6 cellular contexts compared by ENCODE assay signal in genomic region chr11:62592216-62592815, GRCh38. TPM values are rescaled to one million over a fixed set of nuclear protein-coding genes. Genes with fewer than 3 reads are reported as not detected.
DNase-seq lines count a peak whose midpoint lies in the region; ATAC-seq and TF ChIP-seq lines count a peak whose summit lies in the region.

No MANE protein-coding gene starts in this region.

- H4K8ac ChIP-seq in H9 (replicated peaks; ENCODE audit: insufficient read length, low read depth, low read length): no peak overlapping the region

- H2BK12ac ChIP-seq in H9 (ENCODE audit: insufficient read length, low read depth, low read length): no peak overlapping the region

- H3K27ac ChIP-seq in H9 (ENCODE audit: insufficient read length, low read depth, low read length) (no peak overlapping the region), adipose tissue (ENCODE audit: low read depth, low read length) (peak overlapping the region; percentile 91)

- H3K36me3 Mint-ChIP-seq in H9 (ENCODE audit: insufficient read depth in 1 of 3, low read depth in 3 of 3): peaks cover 30 to 66% (median 56%) of the 10 kb centered on the region in 3 experiments

- H3K4me1 ChIP-seq in H9 (ENCODE audit: insufficient read depth, low read length): no peaks in the 10 kb centered on the region; the same call in 1 of the 2 replicates
- peaks cover 22% of the 10 kb centered on the region for H3K4me1 ChIP-seq in mucosa of stomach (ENCODE audit: control insufficient read depth, insufficient read depth, low read length)

- no peak overlapping the region for H4K91ac ChIP-seq in H9 (ENCODE audit: insufficient read length, low read depth, low read length)

- peaks cover 16% of the 10 kb centered on the region for H3K36me3 ChIP-seq in mucosa of stomach (ENCODE audit: control insufficient read depth, insufficient read depth, low read length)

- WGBS in H9 (ENCODE audit: extremely low coverage, insufficient read length, low lambda C conversion rate): no CpG with 5 or more reads among the region's 11 CpGs
- WGBS in adipose tissue, 3 donors: 10 to 19% (median 17%) methylated on average over 11 of the region's 11 CpGs

- TF ChIP-seq CTCF in H9 (conservative IDR thresholded peaks at IDR 0.05): no peak

- H3K23ac ChIP-seq in H9 (ENCODE audit: insufficient read length, low read depth, low read length): no peak overlapping the region

- no peak overlapping the region for H4K5ac ChIP-seq in H9 (ENCODE audit: insufficient read length, low read depth, low read length)

- no peaks in the 10 kb centered on the region for H3K79me2 ChIP-seq in H9 (ENCODE audit: insufficient read depth, low read length)

- no peak overlapping the region for H2BK120ac ChIP-seq in H9 (ENCODE audit: low read depth, low read length, poor library complexity, severe bottlenecking)

- H3K4me3 Mint-ChIP-seq in H9: peak overlapping the region; percentile 94 to 96

- H3K9ac ChIP-seq in H9 (ENCODE audit: extremely low read depth, insufficient read length, low read length) (peak overlapping the region; percentile 27), mucosa of stomach (ENCODE audit: low read length) (peak overlapping the region; percentile 87)

- no peaks in the 10 kb centered on the region for H3K27me3 ChIP-seq in H9 (ENCODE audit: insufficient read depth, low read length)
- no peaks in the 10 kb centered on the region for H3K27me3 ChIP-seq in mucosa of stomach (ENCODE audit: control insufficient read depth, insufficient read depth, low read length)

- ATAC-seq in HG03342 (IDR thresholded peaks at IDR 0.05; ENCODE audit: unreplicated experiment) (no peak), GM18858 (IDR thresholded peaks at IDR 0.05; ENCODE audit: unreplicated experiment) (no peak)

- H2AFZ ChIP-seq in H9 (ENCODE audit: low read length): no peak overlapping the region

- no peaks in the 10 kb centered on the region for H4K20me1 ChIP-seq in H9 (ENCODE audit: control insufficient read depth, insufficient read depth, insufficient read length)

- no peak overlapping the region for H2BK15ac ChIP-seq in H9 (ENCODE audit: low read depth, low read length)

- no peaks in the 10 kb centered on the region for H3K79me1 ChIP-seq in H9 (ENCODE audit: insufficient read depth, low read depth, low read length, poor library complexity, severe bottlenecking)

- H3K14ac ChIP-seq in H9 (ENCODE audit: insufficient read depth, low read length): peak overlapping the region; percentile 41; the same call in 1 of the 2 replicates

- H3K18ac ChIP-seq in H9 (ENCODE audit: insufficient read length, low read depth, low read length): no peak overlapping the region

- H3K4me1 Mint-ChIP-seq in H9: peaks cover 21 to 25% of the 10 kb centered on the region in 2 experiments

- H3T11ph ChIP-seq in H9 (ENCODE audit: low read length): no peak overlapping the region

- H3K27ac Mint-ChIP-seq in H9: peak overlapping the region; percentile 93 to 96 (median 96); a peak in 4 of 7 replicates

- no peak for DNase-seq in H9
- DNase-seq in GM19238 (ENCODE audit: insufficient read length, low spot score): no peak

- H3K9me3 ChIP-seq in H9 (ENCODE audit: control insufficient read depth, low read depth, low read length): no peaks in the 10 kb centered on the region
- no peaks in the 10 kb centered on the region for H3K9me3 ChIP-seq in mucosa of stomach (ENCODE audit: control insufficient read depth, low read length)

- no peak overlapping the region for H3K56ac ChIP-seq in H9 (ENCODE audit: insufficient read length, low read depth, low read length)

- no peak overlapping the region for H3K4ac ChIP-seq in H9 (ENCODE audit: low read depth, low read length)

- no peak overlapping the region for H2BK5ac ChIP-seq in H9 (ENCODE audit: insufficient read length, low read length)

- no peak overlapping the region for H2AK5ac ChIP-seq in H9 (ENCODE audit: insufficient read length, low read length)

- H3K27me3 Mint-ChIP-seq in H9 (ENCODE audit: low read depth): no peaks in the 10 kb centered on the region

- H3K4me2 ChIP-seq in H9 (ENCODE audit: insufficient read depth, insufficient read length, low read length): peak overlapping the region; percentile 70

- no peak overlapping the region for H2BK20ac ChIP-seq in H9 (ENCODE audit: low read depth, low read length, poor library complexity, severe bottlenecking)

- H3K9me3 Mint-ChIP-seq in H9: no peaks in the 10 kb centered on the region

- H3K4me3 ChIP-seq in mucosa of stomach (ENCODE audit: low read length): peak overlapping the region; percentile 56

- H3K23me2 ChIP-seq in H9 (ENCODE audit: insufficient read length, low read depth, low read length, poor library complexity, severe bottlenecking): peaks cover 5% of the 10 kb centered on the region

RNA-seq across cellular contexts. Expression of gene TUT1, which starts 1.0 kb away (rescaled TPM):
- total RNA-seq in H9 (2021): 20.7 and 24.9 TPM in 2 replicates
- polyA plus RNA-seq in adipose tissue: 10 to 100 TPM; 15.8 to 16.2 (median 15.9) TPM

RNA-seq across cellular contexts. Expression of gene MTA2, which starts 9.3 kb away (rescaled TPM):
- total RNA-seq in H9 (2021): 143 and 149 TPM in 2 replicates
- 10 to 100 TPM; 17.3 to 72.4 (median 48.1) TPM for polyA plus RNA-seq in adipose tissue

RNA-seq across cellular contexts. Expression of gene EEF1G, which starts 18.6 kb away (rescaled TPM):
- 1,790 and 1,800 TPM in 2 replicates for total RNA-seq in H9 (2021)
- polyA plus RNA-seq in adipose tissue: 1,000 to 10,000 TPM; 1,025 to 2,248 (median 1,633) TPM

RNA-seq across cellular contexts. Expression of gene EML3, which starts 20.3 kb away (rescaled TPM):
- total RNA-seq in H9 (2021): 35.3 and 40.6 TPM in 2 replicates
- polyA plus RNA-seq in adipose tissue: 100 to 1,000 TPM in 1 of 3 donors, 10 to 100 TPM in 2; 23.6 to 103 (median 79.4) TPM

RNA-seq across cellular contexts. Expression of gene ROM1, which starts 20.7 kb away (rescaled TPM):
- total RNA-seq in H9 (2021): 0.79 and 1.0 TPM in 2 replicates
- 10 to 100 TPM in 2 of 3 donors, 1 to 10 TPM in 1; 3.6 to 25.6 (median 21.1) TPM for polyA plus RNA-seq in adipose tissue
